1 cellular context compared by ENCODE assay signal in the genomic region with DNA sequence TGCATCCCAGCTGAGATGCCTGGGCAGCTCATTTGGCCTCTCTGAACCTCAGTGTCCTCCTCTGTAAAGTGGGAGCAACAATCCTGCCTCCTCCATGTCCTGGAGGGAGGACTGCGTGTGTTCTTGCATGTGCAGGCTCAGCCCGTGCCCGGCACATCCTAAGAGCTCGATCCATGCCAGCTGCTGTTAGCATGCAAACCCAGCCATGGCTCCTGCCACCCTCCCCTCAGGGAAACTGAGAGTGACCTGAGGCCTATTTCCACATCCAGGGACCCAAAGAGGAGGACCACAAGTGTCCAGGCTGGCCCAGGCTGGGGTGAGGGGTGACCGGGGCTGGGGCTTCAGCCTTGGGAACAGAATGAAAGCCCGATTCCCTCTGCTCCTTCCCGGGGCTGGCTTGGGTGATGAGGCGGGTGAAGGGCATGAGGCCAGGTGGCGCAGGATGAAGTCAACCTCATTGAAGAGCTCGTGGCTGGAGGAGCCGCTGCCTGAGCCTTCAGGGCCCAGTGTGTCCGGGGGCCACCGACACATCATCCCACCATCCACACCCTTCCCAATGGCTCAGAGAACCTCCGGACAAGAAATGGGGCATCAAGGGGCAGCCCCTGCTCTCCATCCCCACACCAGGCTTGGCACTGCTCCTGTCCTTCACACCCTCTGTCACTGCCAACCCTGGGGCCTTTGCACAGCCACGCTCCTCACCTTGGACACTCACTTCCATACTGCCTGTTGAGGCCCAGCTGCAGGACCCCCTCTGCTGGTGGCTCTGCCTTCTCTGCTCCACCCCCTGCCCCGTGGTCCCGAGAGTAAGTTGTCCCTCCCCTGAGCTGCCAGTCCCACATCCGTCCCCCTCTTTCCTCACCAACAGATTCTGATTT.
TF ChIP-seq lines count a peak whose summit lies in the region.

No MANE protein-coding gene starts in this region.

TF ChIP-seq in GM12878, 131 proteins besides CTCF, POLR2A, EP300 and RAD21:
- TF ChIP-seq KDM1A (IDR thresholded peaks at IDR 0.05; ENCODE audit: borderline replicate concordance): no peak
- TF ChIP-seq, protein P1, sequence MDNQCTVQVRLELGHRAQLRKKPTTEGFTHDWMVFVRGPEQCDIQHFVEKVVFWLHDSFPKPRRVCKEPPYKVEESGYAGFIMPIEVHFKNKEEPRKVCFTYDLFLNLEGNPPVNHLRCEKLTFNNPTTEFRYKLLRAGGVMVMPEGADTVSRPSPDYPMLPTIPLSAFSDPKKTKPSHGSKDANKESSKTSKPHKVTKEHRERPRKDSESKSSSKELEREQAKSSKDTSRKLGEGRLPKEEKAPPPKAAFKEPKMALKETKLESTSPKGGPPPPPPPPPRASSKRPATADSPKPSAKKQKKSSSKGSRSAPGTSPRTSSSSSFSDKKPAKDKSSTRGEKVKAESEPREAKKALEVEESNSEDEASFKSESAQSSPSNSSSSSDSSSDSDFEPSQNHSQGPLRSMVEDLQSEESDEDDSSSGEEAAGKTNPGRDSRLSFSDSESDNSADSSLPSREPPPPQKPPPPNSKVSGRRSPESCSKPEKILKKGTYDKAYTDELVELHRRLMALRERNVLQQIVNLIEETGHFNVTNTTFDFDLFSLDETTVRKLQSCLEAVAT (IDR thresholded peaks at IDR 0.05): no peak
